Comparison of ENCODE assay signal across 22 cellular contexts in genomic region chr1:209657918-209658317, GRCh38. TPM values are rescaled to one million over a fixed set of nuclear protein-coding genes. Genes with fewer than 3 reads are reported as not detected.
DNase-seq lines count a peak whose midpoint lies in the region; ATAC-seq, FAIRE-seq and TF ChIP-seq lines count a peak whose summit lies in the region.
"Had no signal": no experiment of that assay in that cellular context is flagged by ENCODE, and none has a peak within 500 bp of the region (broad histone marks: within the 10 kb centered on the region; RNA-seq: fewer than 3 reads in every experiment).

No MANE protein-coding gene starts in this region.

- H3K36me3 Mint-ChIP-seq in CD14-positive monocyte: peaks cover 17 to 38% of the 10 kb centered on the region in 2 donors

- BruUV-seq in mammary epithelial cell (replicated peaks; lab: Mats Ljungman, UMichigan): no TSS peak

- H3K27me3 ChIP-seq in mammary epithelial cell (ENCODE audit: insufficient read depth, low read length) (no peaks in the 10 kb centered on the region), keratinocyte (ENCODE audit: control insufficient read depth, extremely low read depth, insufficient read depth, low read length) (no peaks in the 10 kb centered on the region), heart left ventricle (no peaks in the 10 kb centered on the region)
- H3K27me3 ChIP-seq: BLaER1 had no signal

- H3K9me1 ChIP-seq in keratinocyte (ENCODE audit: control insufficient read depth, extremely low read depth, insufficient read depth, low read length): no peaks in the 10 kb centered on the region

- H3K4me1 ChIP-seq in mammary epithelial cell (ENCODE audit: insufficient read depth, low read length): peaks cover 79% of the 10 kb centered on the region
- peaks cover 68% of the 10 kb centered on the region for H3K4me1 ChIP-seq in keratinocyte (ENCODE audit: control insufficient read depth, extremely low read depth, insufficient read depth, low read length)
- peaks cover 0 to 25% (median 11%) of the 10 kb centered on the region in 12 donors for H3K4me1 ChIP-seq in heart left ventricle

- peak overlapping the region; percentile 59 for H3K4me2 ChIP-seq in mammary epithelial cell (ENCODE audit: insufficient read depth, low read depth, low read length)
- peak overlapping the region; percentile 99 for H3K4me2 ChIP-seq in keratinocyte (ENCODE audit: control insufficient read depth, extremely low read depth, insufficient read depth, low read depth, low read length)
- H3K4me2 ChIP-seq: SK-N-SH had no signal

- H3K27ac Mint-ChIP-seq in CD14-positive monocyte: peak overlapping the region; percentile 74 to 98 (median 97)
- H3K27ac Mint-ChIP-seq: IgD-negative memory B cell had no signal

- H3K4me3 ChIP-seq in mammary epithelial cell (replicated peaks in 1 of 3; ENCODE audit: insufficient read depth in 1 of 3, low read depth in 2 of 3, low read length in 3 of 3) (no peak overlapping the region), keratinocyte (ENCODE audit: control insufficient read depth in 2 of 3, extremely low read depth in 1 of 3, insufficient read depth in 2 of 3, low read depth in 1 of 3, low read length in 3 of 3) (peak overlapping the region in 2 of 3 experiments; percentile 29 to 43), heart left ventricle (no peak overlapping the region)
- H3K4me3 ChIP-seq: BLaER1 had no signal

- H3K4me1 Mint-ChIP-seq in CD14-positive monocyte: peaks cover 62% of the 10 kb centered on the region

- H3K4me3 Mint-ChIP-seq in CD14-positive monocyte: peak overlapping the region; percentile 20 to 62
- H3K4me3 Mint-ChIP-seq: IgD-negative memory B cell had no signal

- dilution Hi-C loops in mammary epithelial cell (cut with HindIII; ENCODE audit: low sequenced_read_pairs): no loop called here
- dilution Hi-C loops in keratinocyte (cut with MboI; ENCODE audit: extremely low pct_ligation_motif_present, low sequenced_read_pairs): no loop called here

- in situ Hi-C loops in mammary epithelial cell (cut with MboI; ENCODE audit: low sequenced_read_pairs in 2 of 2): loop anchor here (5.0 kb wide), 1 partner anchor 34 kb away; no protein-coding TSS in a partner anchor

- intact Hi-C loops in CD14-positive monocyte (cut with micrococcal nuclease): loop anchor here in 1 of 2 donors (2.0 kb wide), 1 partner anchor 15 kb away; no protein-coding TSS in a partner anchor
- intact Hi-C loops in mammary epithelial cell (cut with micrococcal nuclease): loop anchor here (2.0 to 10.0 kb wide), 2 partner anchors 17 to 273 kb away; partner anchors contain the start of gene G0S2
- intact Hi-C loops in heart left ventricle (cut with DNase I): no loop called here
- intact Hi-C loops in sciatic nerve (cut with DNase I): no loop called here

- peaks cover 0 to 4% (median 0%) of the 10 kb centered on the region in 7 donors for H3K9me3 Mint-ChIP-seq in CD14-positive monocyte

- H3K27me3 Mint-ChIP-seq in CD14-positive monocyte (ENCODE audit: low read depth in 3 of 3): peaks cover 46 to 72% (median 47%) of the 10 kb centered on the region in 3 donors

- H4K20me1 ChIP-seq in mammary epithelial cell (ENCODE audit: insufficient read depth, low read length): no peaks in the 10 kb centered on the region
- no peaks in the 10 kb centered on the region for H4K20me1 ChIP-seq in keratinocyte (ENCODE audit: control insufficient read depth, extremely low read depth, insufficient read depth, low read length)
- H4K20me1 ChIP-seq: BLaER1 had no signal

- H3K9ac ChIP-seq in mammary epithelial cell (ENCODE audit: insufficient read depth, low read length): peak overlapping the region; percentile 85
- H3K9ac ChIP-seq in keratinocyte (ENCODE audit: control insufficient read depth, extremely low read depth, insufficient read depth, low read length): peak overlapping the region; percentile 99
- H3K9ac ChIP-seq: BLaER1, SK-N-SH had no signal

- H3K79me2 ChIP-seq in mammary epithelial cell (ENCODE audit: insufficient read depth, low read length) (peaks cover 33% of the 10 kb centered on the region), keratinocyte (ENCODE audit: control insufficient read depth, insufficient read depth, low read length) (peaks cover 10% of the 10 kb centered on the region)

- TF ChIP-seq POLR2A in heart left ventricle (IDR thresholded peaks at IDR 0.05): no peak

- whole genome bisulfite sequencing in mammary epithelial cell (ENCODE audit: low coverage, missing lambda C conversion rate): 3% methylated on average over 5 of the region's 5 CpGs
- 64 to 97% (median 85%) methylated on average over 5 of the region's 5 CpGs for WGBS in heart left ventricle, 4 donors

- peak; percentile 90 for FAIRE-seq in keratinocyte (lab: Jason Lieb, UNC)
- FAIRE-seq: A204.1, GM12891, H54 had no signal

- H3K27ac ChIP-seq in mammary epithelial cell (ENCODE audit: insufficient read depth, low read depth, low read length) (peak overlapping the region; percentile 100), keratinocyte (ENCODE audit: control insufficient read depth, insufficient read depth, low read length) (peak overlapping the region; percentile 100), heart left ventricle (no peak overlapping the region)
- H3K27ac ChIP-seq: BLaER1 had no signal

- H2AFZ ChIP-seq in mammary epithelial cell (ENCODE audit: low read depth, low read length) (no peak overlapping the region), keratinocyte (ENCODE audit: control insufficient read depth, low read length) (no peak overlapping the region)

- ATAC-seq in heart left ventricle: no peak
- no peak for ATAC-seq in stimulated activated naive CD8-positive, alpha-beta T cell treated with anti-CD3 and anti-CD28 coated beads, Interleukin-15, Interleukin-2, amounts not matched to agents 100 U/mL and 50 U/mL, for 24 hours
- no peak for ATAC-seq in sciatic nerve

- CTCF ChIA-PET in mammary epithelial cell (lab: Charles Lee; ENCODE audit: low non-redundant PET): no interaction called here

- H3K36me3 ChIP-seq in mammary epithelial cell (ENCODE audit: insufficient read depth, low read length) (no peaks in the 10 kb centered on the region), keratinocyte (ENCODE audit: control insufficient read depth in 2 of 2, extremely low read depth in 1 of 2, insufficient read depth in 2 of 2, low read length in 2 of 2) (no peaks in the 10 kb centered on the region), heart left ventricle (no peaks in the 10 kb centered on the region)
- H3K36me3 ChIP-seq: BLaER1 had no signal

- TF ChIP-seq CTCF in CD14-positive monocyte (IDR thresholded peaks at IDR 0.05) (no peak), mammary epithelial cell (conservative IDR thresholded peaks at IDR 0.05 in 1 of 2, IDR thresholded peaks at IDR 0.05 in 1 of 2; ENCODE audit: extremely low read depth in 1 of 2, insufficient read depth in 1 of 2, low read depth in 1 of 2, low read length in 2 of 2) (no peak), keratinocyte (optimal IDR thresholded peaks at IDR 0.05 in 1 of 3, IDR thresholded peaks at IDR 0.05 in 1 of 3, conservative IDR thresholded peaks at IDR 0.05 in 1 of 3; ENCODE audit: extremely low read depth in 1 of 3, insufficient read depth in 2 of 3, low read length in 3 of 3) (no peak), heart left ventricle (IDR thresholded peaks at IDR 0.05) (no peak)

- DNase-seq in CD14-positive monocyte (ENCODE audit: low spot score) (no peak), RPMI8226 (peak; percentile 34), mammary epithelial cell (peak; percentile 89), keratinocyte (ENCODE audit: low read depth, low spot score) (peak; percentile 86), heart left ventricle (no peak), EL (no peak), sciatic nerve (ENCODE audit: low spot score) (no peak)
- DNase-seq in stimulated activated naive CD8-positive, alpha-beta T cell treated with anti-CD3 and anti-CD28 coated beads, Interleukin-15, Interleukin-2, amounts not matched to agents 100 U/mL and 50 U/mL, for 24 hours: no peak
- DNase-seq: DMS 273 treated with DMSO at 0.1 percent for 48 hours, GF-D8, NCI-H1417 treated with DMSO at 0.1 percent for 48 hours, NCI-H1930, NCI-H2171 treated with DMSO at 0.1 percent for 48 hours, Right ventricle myocardium superior, SK-N-SH had no signal

- no peaks in the 10 kb centered on the region for H3K9me3 ChIP-seq in mammary epithelial cell (replicated peaks; ENCODE audit: insufficient read depth, low read length)
- no peaks in the 10 kb centered on the region for H3K9me3 ChIP-seq in keratinocyte (ENCODE audit: control insufficient read depth, low read depth, low read length)
- no peaks in the 10 kb centered on the region for H3K9me3 ChIP-seq in heart left ventricle
- H3K9me3 ChIP-seq: BLaER1, SK-N-SH had no signal

RNA-seq across cellular contexts. Expression of gene LAMB3, which starts 5.7 kb away (rescaled TPM):
- under 1 TPM; 0.30 to 0.67 TPM for polyA plus RNA-seq in CD14-positive monocyte
- 1,000 to 10,000 TPM in 1 of 2 donors, 100 to 1,000 TPM in 1; 920 to 2,749 TPM for total RNA-seq in mammary epithelial cell
- polyA plus RNA-seq in mammary epithelial cell: 1,283 TPM
- 1,625 TPM for polyA minus RNA-seq in mammary epithelial cell
- polyA plus RNA-seq in keratinocyte: 659 to 1,206 TPM (median 953 TPM) in 3 replicates
- polyA plus RNA-seq in keratinocyte (2011; ENCODE audit: low read depth): 649 TPM
- polyA plus RNA-seq in keratinocyte (2011; cell fraction: cytosol; rRNA removed): 240 and 422 TPM in 2 replicates
- 2,965 and 3,376 TPM in 2 replicates for polyA plus RNA-seq in keratinocyte (2011; cell fraction: nucleus; rRNA removed)
- 638 and 1,913 TPM in 2 replicates for polyA plus RNA-seq in keratinocyte (2012; ENCODE audit: low replicate concordance)
- polyA minus RNA-seq in keratinocyte: 1,171 to 2,790 TPM (median 1,215 TPM) in 3 replicates
- 1,139 TPM for polyA minus RNA-seq in keratinocyte (2011; cell fraction: cytosol; rRNA and poly(A)+ RNA removed)
- polyA minus RNA-seq in keratinocyte (2011; cell fraction: nucleus; rRNA and poly(A)+ RNA removed): 3,983 and 4,160 TPM in 2 replicates
- total RNA-seq in heart left ventricle: 1 to 10 TPM in 8 of 9 donors, under 1 TPM in 1; 0.83 to 7.4 (median 3.6) TPM
- 1 to 10 TPM; 1.8 to 5.3 TPM for polyA plus RNA-seq in heart left ventricle
- total RNA-seq in sciatic nerve: 2.8 TPM
- polyA plus RNA-seq: IgD-negative memory B cell had no signal

RNA-seq across cellular contexts. Expression of gene G0S2, which starts 17.3 kb away (rescaled TPM):
- 100 to 1,000 TPM; 176 to 373 TPM for polyA plus RNA-seq in CD14-positive monocyte
- total RNA-seq in mammary epithelial cell: 10 to 100 TPM in 1 of 2 donors, 1 to 10 TPM in 1; 8.2 to 35.9 TPM
- 20.8 TPM for polyA plus RNA-seq in mammary epithelial cell
- polyA minus RNA-seq in mammary epithelial cell: not detected
- 31.1 to 60.5 TPM (median 46.2 TPM) in 3 replicates for polyA plus RNA-seq in keratinocyte
- 2.0 TPM for polyA plus RNA-seq in keratinocyte (2011; ENCODE audit: low read depth)
- 45.2 and 67.2 TPM in 2 replicates for polyA plus RNA-seq in keratinocyte (2011; cell fraction: cytosol; rRNA removed)
- polyA plus RNA-seq in keratinocyte (2011; cell fraction: nucleus; rRNA removed): 31.3 and 33.3 TPM in 2 replicates
- 3.9 and 107 TPM in 2 replicates for polyA plus RNA-seq in keratinocyte (2012; ENCODE audit: low replicate concordance)
- polyA minus RNA-seq in keratinocyte: 10.4 to 24.7 TPM (median 10.7 TPM) in 3 replicates
- polyA minus RNA-seq in keratinocyte (2011; cell fraction: cytosol; rRNA and poly(A)+ RNA removed): 65.2 TPM
- polyA minus RNA-seq in keratinocyte (2011; cell fraction: nucleus; rRNA and poly(A)+ RNA removed): 10.7 and 14.3 TPM in 2 replicates
- total RNA-seq in heart left ventricle: 100 to 1,000 TPM in 8 of 9 donors, 10 to 100 TPM in 1; 92.0 to 600 (median 212) TPM
- polyA plus RNA-seq in heart left ventricle: 100 to 1,000 TPM in 1 of 2 donors, 10 to 100 TPM in 1; 87.6 to 218 TPM
- 93.0 TPM for total RNA-seq in sciatic nerve

RNA-seq across cellular contexts. Expression of gene HSD11B1, which starts 46.7 kb away (rescaled TPM):
- polyA plus RNA-seq in CD14-positive monocyte (not detected), mammary epithelial cell (0.65 TPM), keratinocyte (2.7 to 7.4 TPM (median 3.4 TPM) in 3 replicates), heart left ventricle (1 to 10 TPM; 1.2 to 3.6 TPM)
- total RNA-seq in mammary epithelial cell (not detected), heart left ventricle (10 to 100 TPM in 2 of 9 donors, 1 to 10 TPM in 7; 1.7 to 36.1 (median 3.6) TPM), sciatic nerve (6.0 TPM)
- polyA minus RNA-seq in mammary epithelial cell (not detected), keratinocyte (0.22 to 1.7 TPM in 2 of 3 replicates, not detected in the other)
- polyA plus RNA-seq in keratinocyte (2011; ENCODE audit: low read depth): 1.0 TPM
- polyA plus RNA-seq in keratinocyte (2011; cell fraction: cytosol; rRNA removed): 1.3 and 1.9 TPM in 2 replicates
- 3.9 and 4.0 TPM in 2 replicates for polyA plus RNA-seq in keratinocyte (2011; cell fraction: nucleus; rRNA removed)
- 1.4 and 5.4 TPM in 2 replicates for polyA plus RNA-seq in keratinocyte (2012; ENCODE audit: low replicate concordance)
- polyA minus RNA-seq in keratinocyte (2011; cell fraction: cytosol; rRNA and poly(A)+ RNA removed): not detected
- polyA minus RNA-seq in keratinocyte (2011; cell fraction: nucleus; rRNA and poly(A)+ RNA removed): 0.84 and 3.9 TPM in 2 replicates
- total RNA-seq: HT-29, NCI-H460 had no signal
- polyA plus RNA-seq: IgD-negative memory B cell had no signal

Comparison
In these comparisons a context has a peak if more than half of its experiments do, and no peak if none do; other contexts are left out.
1. DNase-seq: peak in RPMI8226 (single experiment), mammary epithelial cell (single experiment) and keratinocyte (single experiment); none in CD14-positive monocyte (single experiment), heart left ventricle (0 of 5), stimulated activated naive CD8-positive, alpha-beta T cell treated with anti-CD3 and anti-CD28 coated beads, Interleukin-15, Interleukin-2, amounts not matched to agents 100 U/mL and 50 U/mL, for 24 hours (single experiment), EL (single experiment) and sciatic nerve (single experiment).
2. H3K27ac ChIP-seq: peak in mammary epithelial cell (single experiment) and keratinocyte (single experiment); none in heart left ventricle (0 of 12).
3. H3K4me3 ChIP-seq: peak in keratinocyte (2 of 3); none in mammary epithelial cell (0 of 3) and heart left ventricle (0 of 12).
4. RNA of gene LAMB3, which starts 5.7 kb away (polyA plus RNA-seq): 1,283 TPM in mammary epithelial cell (single experiment) and 240 to 3,376 TPM in keratinocyte; 1.8 to 5.3 TPM in heart left ventricle and 0.30 to 0.67 TPM in CD14-positive monocyte; every median in the first group is over 10 times any median in the second.